ENCODE assay signal across 8 cellular contexts in genomic region chr2:127675335-127676261, GRCh38. TPM values are rescaled to one million over a fixed set of nuclear protein-coding genes. Genes with fewer than 3 reads are reported as not detected.
DNase-seq lines count a peak whose midpoint lies in the region; ATAC-seq, FAIRE-seq and TF ChIP-seq lines count a peak whose summit lies in the region.

Gene LIMS2 (minus strand): TSS chr2:127675530. CDS start chr2:127675024, 506 bp downstream.

- FAIRE-seq in GM12878 (lab: Jason Lieb, UNC) = no peak

- no peak within 1 kb of the TSS for H3K9ac ChIP-seq in GM12878 (ENCODE audit: control insufficient read depth, insufficient read depth, low read length)

- no TSS peak for BruUV-seq in GM12878 (replicated peaks; lab: Mats Ljungman, UMichigan)

- no peaks in the 10 kb centered on the region for H3K36me3 ChIP-seq in GM12878 (ENCODE audit: control insufficient read depth in 2 of 2, insufficient read depth in 2 of 2, low read length in 1 of 2)

- POLR2A ChIA-PET in GM12878 (lab: Charles Lee) = interaction anchor here (0.6 kb wide), 1 partner anchor 409 kb away, joined by 3 read pairs; no protein-coding TSS in a partner anchor

- no peaks in the 10 kb centered on the region for H3K79me2 ChIP-seq in GM12878 (ENCODE audit: control insufficient read depth, insufficient read depth, low read length)

- H3K4me2 ChIP-seq in GM12878 (ENCODE audit: control insufficient read depth, insufficient read depth) = peak within 1 kb of the TSS; percentile 27; the same call in 1 of the 2 replicates

- H4K20me1 ChIP-seq in GM12878 (ENCODE audit: control insufficient read depth, insufficient read depth) = 0 out of 2 replicates have a peak, but pooled peaks cover 3% of the 10 kb centered on the region

- CTCF ChIA-PET in GM12878 (lab: Yijun Ruan, JAX) = interaction anchor here (1.1 kb wide), 1 partner anchor 9 kb away, joined by 3 read pairs; no protein-coding TSS in a partner anchor

- TF ChIP-seq RAD21 in GM12878 (IDR thresholded peaks at IDR 0.05; ENCODE audit: insufficient read depth, low read depth, low read length) = 0 out of 2 replicates have a peak, but pooled peaks have one; percentile 13

- H3K4me3 ChIP-seq in AG10803 (ENCODE audit: low read length) (peak within 1 kb of the TSS; percentile 70), HL-60 (replicated peaks; ENCODE audit: insufficient read depth, low read length) (peak within 1 kb of the TSS; percentile 10; the same call in 1 of the 2 replicates), GM12878 (no peak within 1 kb of the TSS), skin epidermis (peak within 1 kb of the TSS; percentile 19 to 54 (median 42))

- H3K27ac ChIP-seq in HL-60 (replicated peaks) (no peak within 1 kb of the TSS), GM12878 (ENCODE audit: control insufficient read depth, insufficient read depth) (no peak within 1 kb of the TSS), skin epidermis (peak within 1 kb of the TSS in 20 of 21 experiments; percentile 12 to 87 (median 69))

- TF ChIP-seq CTCF in AG10803 (conservative IDR thresholded peaks at IDR 0.05; ENCODE audit: low read length) (0 out of 2 replicates have a peak, but pooled peaks have one; percentile 17), HL-60 (IDR thresholded peaks at IDR 0.05; ENCODE audit: insufficient read depth, low read length) (no peak), GM12878 (IDR thresholded peaks at IDR 0.05 in 2 of 3, conservative IDR thresholded peaks at IDR 0.05 in 1 of 3; ENCODE audit: control insufficient read depth in 2 of 3, extremely low read depth in 1 of 3, insufficient read depth in 1 of 3, low read depth in 3 of 3, low read length in 3 of 3) (no peak)

- intact Hi-C loops in GM12878 (cut with micrococcal nuclease; ENCODE audit: unreplicated experiment) = no loop called here

- no peaks in the 10 kb centered on the region for H3K4me1 ChIP-seq in GM12878 (ENCODE audit: control insufficient read depth, insufficient read depth, low read length)

- no peaks in the 10 kb centered on the region for H3K9me3 ChIP-seq in GM12878 (replicated peaks; ENCODE audit: control insufficient read depth, insufficient read depth, low read length)

- RAD21 ChIA-PET in GM12878 (lab: Charles Lee; ENCODE audit: unreplicated experiment) = no interaction called here

- TF ChIP-seq POLR2A in GM12878 (IDR thresholded peaks at IDR 0.05; ENCODE audit: low read depth, low read length) = no peak

- SMC1A ChIA-PET in GM12878 (lab: Charles Lee; ENCODE audit: uncharacterized antibody, unreplicated experiment) = no interaction called here

- ATAC-seq in GM12878 (no peak; the same call in 2 of the 3 replicates), HG02884 (IDR thresholded peaks at IDR 0.05; ENCODE audit: unreplicated experiment) (no peak), HG03469 (IDR thresholded peaks at IDR 0.05; ENCODE audit: unreplicated experiment) (no peak)

- DNase-seq in AG10803 (ENCODE audit: low read depth) (peak; percentile 62), HL-60 (ENCODE audit: low read depth in 1 of 2, low spot score in 1 of 2) (no peak), GM12878 (ENCODE audit: low read depth, low spot score) (no peak), iPS-NIHi11 (ENCODE audit: low spot score) (peak; percentile 81), putamen (ENCODE audit: low spot score) (no peak)

- no peak for TF ChIP-seq EP300 in GM12878 (IDR thresholded peaks at IDR 0.05; ENCODE audit: borderline replicate concordance in 1 of 2, control insufficient read depth in 1 of 2, low read depth in 2 of 2, low read length in 2 of 2)

- in situ Hi-C loops in GM12878 (cut with MboI) = no loop called here

- 9% methylated on average over 34 of the region's 56 CpGs for WGBS in GM12878 (ENCODE audit: insufficient coverage, insufficient replicate concordance, low lambda C conversion rate, missing lambda C conversion rate)

- H2AFZ ChIP-seq in GM12878 (ENCODE audit: control insufficient read depth, low read depth, low read length) = no peak within 1 kb of the TSS; the same call in 1 of the 2 replicates

- H3K27me3 ChIP-seq in HL-60 (ENCODE audit: insufficient read depth, poor library complexity, severe bottlenecking) = peaks cover 35% of the 10 kb centered on the region
- peaks cover 9 to 17% of the 10 kb centered on the region in 2 experiments for H3K27me3 ChIP-seq in GM12878 (replicated peaks in 1 of 2; ENCODE audit: control insufficient read depth in 2 of 2, insufficient read depth in 2 of 2, low read length in 1 of 2)

TF ChIP-seq in GM12878, 131 proteins besides CTCF, POLR2A, EP300 and RAD21:
- TF ChIP-seq IKZF2 (IDR thresholded peaks at IDR 0.05) = no peak
- peak; percentile 94 for TF ChIP-seq SUZ12 (IDR thresholded peaks at IDR 0.05; ENCODE audit: unreplicated experiment)

RNA-seq across cellular contexts. Expression of gene LIMS2, which starts in this region (rescaled TPM):
- 0.50 TPM in 1 of 2 replicates, not detected in the other for total RNA-seq in GM12878 (2013; cell fraction: nucleolus; rRNA removed)
- total RNA-seq in GM12878 (2014; rRNA removed) (0.06 and 0.11 TPM in 2 replicates), GM12878 (2014; rRNA removed; fragmentation: Illumina TruSeq; extraction: Trizol) (0.13 TPM in 1 of 2 replicates, not detected in the other), GM12878 (2021) (0.51 and 0.74 TPM in 2 replicates)
- 0.55 TPM for polyA plus RNA-seq in GM12878 (2011; ENCODE audit: low read depth)
- polyA plus RNA-seq in GM12878 (2011; rRNA removed) (not detected in 2 replicates), GM12878 (2014; fragmentation: Illumina TruSeq; extraction: Trizol) (0.19 TPM in 1 of 2 replicates, not detected in the other), GM12878 (2014; fragmentation: Nextera tagmentation; extraction: Ambion mirVana) (under 1 TPM in 1 of 2 experiments, not detected in 1; 0.07 TPM), GM12878 (2014; rRNA removed) (0.58 and 0.81 TPM in 2 replicates), GM12878 (2016; fragmentation: Nextera tagmentation; extraction: Ambion mirVana) (under 1 TPM; 0.14 to 0.19 TPM)
- polyA plus RNA-seq in GM12878 (2011; cell fraction: cytosol; rRNA removed) = 0.04 and 0.05 TPM in 2 replicates
- 0.13 TPM in 1 of 2 replicates, not detected in the other for polyA plus RNA-seq in GM12878 (2011; cell fraction: nucleus; rRNA removed)
- 0.87 and 1.1 TPM in 2 replicates for polyA plus RNA-seq in GM12878 (2012)
- polyA minus RNA-seq in GM12878 (2011; rRNA and poly(A)+ RNA removed) = 0.29 TPM in 1 of 2 replicates, not detected in the other
- not detected in 2 replicates for polyA minus RNA-seq in GM12878 (2011; cell fraction: cytosol; rRNA and poly(A)+ RNA removed)
- not detected in 2 replicates for polyA minus RNA-seq in GM12878 (2011; cell fraction: nucleus; rRNA and poly(A)+ RNA removed)

Comparison
In these comparisons a context has a peak if more than half of its experiments do, and no peak if none do; other contexts are left out.
1. DNase-seq: peak in AG10803 (single experiment) and iPS-NIHi11 (single experiment); none in HL-60 (0 of 2), GM12878 (single experiment) and putamen (single experiment).
2. H3K27ac ChIP-seq: peak in skin epidermis (20 of 21); none in HL-60 (single experiment) and GM12878 (single experiment).